ENCODE assay signal across 12 cellular contexts in the genomic region with DNA sequence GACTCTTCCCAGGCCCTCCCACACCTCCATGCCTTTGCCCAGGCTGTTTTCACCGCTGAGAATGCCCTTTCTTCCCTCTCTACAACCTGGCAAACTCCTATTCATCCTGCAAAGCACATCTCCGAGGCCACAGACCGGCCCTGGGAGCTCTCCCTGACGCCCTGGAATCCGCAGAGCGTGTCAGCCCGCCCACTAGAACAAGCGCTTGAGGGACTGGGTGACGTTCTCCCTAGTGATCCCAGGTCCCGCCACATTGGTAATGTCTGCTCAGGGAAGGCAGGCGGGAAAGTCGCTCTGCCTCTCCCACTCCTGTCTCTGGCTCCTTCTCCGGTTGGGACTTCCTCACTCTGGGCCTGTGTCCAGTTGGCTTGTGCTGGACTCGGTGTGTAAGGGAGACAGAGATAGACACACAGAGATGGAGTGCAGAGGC.
DNase-seq lines count a peak whose midpoint lies in the region; ATAC-seq and TF ChIP-seq lines count a peak whose summit lies in the region.
"Had no signal": no experiment of that assay in that cellular context is flagged by ENCODE, and none has a peak within 500 bp of the region (broad histone marks: within the 10 kb centered on the region; RNA-seq: fewer than 3 reads in every experiment).

No MANE protein-coding gene starts in this region.

- H3K27ac Mint-ChIP-seq in activated CD4-positive, alpha-beta T cell treated with anti-CD3 and anti-CD28 coated beads, Interleukin-2, amount 10 ng/mL, durations not matched to agents 24 days and 14 days = no peak overlapping the region
- H3K27ac Mint-ChIP-seq in T-helper 17 cell = peak overlapping the region; percentile 79

- H3K4me3 Mint-ChIP-seq in activated CD4-positive, alpha-beta T cell treated with anti-CD3 and anti-CD28 coated beads, Interleukin-2, amount 10 ng/mL, durations not matched to agents 24 days and 14 days = peak overlapping the region; percentile 39
- peak overlapping the region; percentile 82 for H3K4me3 Mint-ChIP-seq in T-helper 17 cell

- peak overlapping the region; percentile 22 for H3K4me3 ChIP-seq in rectal smooth muscle tissue (ENCODE audit: low read length)

- DNase-seq in activated CD4-positive, alpha-beta T cell treated with anti-CD3 and anti-CD28 coated beads, Interleukin-2, amount 10 ng/mL, durations not matched to agents 24 days and 14 days = no peak
- no peak for DNase-seq in activated CD4-positive, alpha-beta T cell treated with anti-CD3 and anti-CD28 coated beads, Interleukin-2, amount 50 U/mL, for 48 hours
- DNase-seq in T-helper 17 cell = no peak
- no peak for DNase-seq in foreskin keratinocyte
- DNase-seq in kidney glomerular epithelial cell (lab: John Stamatoyannopoulos, UW) = no peak
- DNase-seq in activated effector memory CD4-positive, alpha-beta T cell treated with Interleukin-2 at 50 U/mL for 16 hours = no peak
- no peak for DNase-seq in NCI-H2227 (lab: John Stamatoyannopoulos, UW; ENCODE audit: unreplicated experiment)
- DNase-seq: cortex of kidney; KG1; stimulated activated CD4-positive, alpha-beta T cell treated with anti-CD3 and anti-CD28 coated beads, Interleukin-4, amount 100 ng/mL, for 4 hours; tibial artery had no signal

- peaks cover 2% of the 10 kb centered on the region for H3K36me3 ChIP-seq in rectal smooth muscle tissue (ENCODE audit: control insufficient read depth, insufficient read depth, low read length)

- H3K9me3 Mint-ChIP-seq in activated CD4-positive, alpha-beta T cell treated with anti-CD3 and anti-CD28 coated beads, Interleukin-2, amount 10 ng/mL, durations not matched to agents 24 days and 14 days = no peaks in the 10 kb centered on the region

- H3K27me3 Mint-ChIP-seq in activated CD4-positive, alpha-beta T cell treated with anti-CD3 and anti-CD28 coated beads, Interleukin-2, amount 10 ng/mL, durations not matched to agents 24 days and 14 days = peaks cover 22% of the 10 kb centered on the region
- peaks cover 12% of the 10 kb centered on the region for H3K27me3 Mint-ChIP-seq in T-helper 17 cell

- intact Hi-C loops in activated CD4-positive, alpha-beta T cell treated with anti-CD3 and anti-CD28 coated beads, Interleukin-2, amount 10 ng/mL, durations not matched to agents 24 days and 14 days (cut with micrococcal nuclease) = loop anchor here (2.0 kb wide), 1 partner anchor 121 kb away; no protein-coding TSS in a partner anchor

- TF ChIP-seq CTCF in foreskin keratinocyte (conservative IDR thresholded peaks at IDR 0.05) = no peak

- H3K9me3 ChIP-seq in T-helper 17 cell (ENCODE audit: control insufficient read depth, low read length, poor library complexity, severe bottlenecking) = no peaks in the 10 kb centered on the region
- H3K9me3 ChIP-seq: tibial artery had no signal

- H3K36me3 Mint-ChIP-seq in activated CD4-positive, alpha-beta T cell treated with anti-CD3 and anti-CD28 coated beads, Interleukin-2, amount 10 ng/mL, durations not matched to agents 24 days and 14 days (ENCODE audit: low read depth) = no peaks in the 10 kb centered on the region
- peaks cover 10% of the 10 kb centered on the region for H3K36me3 Mint-ChIP-seq in T-helper 17 cell (ENCODE audit: low read depth)

- H3K27ac ChIP-seq in foreskin keratinocyte (no peak overlapping the region), rectal smooth muscle tissue (ENCODE audit: low read depth, low read length) (no peak overlapping the region)
- H3K27ac ChIP-seq: tibial artery had no signal

- H3K4me1 Mint-ChIP-seq in activated CD4-positive, alpha-beta T cell treated with anti-CD3 and anti-CD28 coated beads, Interleukin-2, amount 10 ng/mL, durations not matched to agents 24 days and 14 days = peaks cover 11% of the 10 kb centered on the region
- H3K4me1 Mint-ChIP-seq in T-helper 17 cell = peaks cover 13% of the 10 kb centered on the region

- H3K27me3 ChIP-seq in foreskin keratinocyte = peaks cover 47% of the 10 kb centered on the region
- H3K27me3 ChIP-seq in rectal smooth muscle tissue (ENCODE audit: control insufficient read depth, insufficient read depth, low read length) = no peaks in the 10 kb centered on the region

- no peak overlapping the region for H3K9ac ChIP-seq in rectal smooth muscle tissue (ENCODE audit: low read length)

- no peak for ATAC-seq in T-helper 17 cell
- ATAC-seq in foreskin keratinocyte = peak; percentile 2

- no peaks in the 10 kb centered on the region for H3K4me1 ChIP-seq in foreskin keratinocyte
- H3K4me1 ChIP-seq in rectal smooth muscle tissue (ENCODE audit: control insufficient read depth, insufficient read depth, low read length) = peaks cover 13% of the 10 kb centered on the region
